ENCODE assay signal across 8 cellular contexts in the genomic region with DNA sequence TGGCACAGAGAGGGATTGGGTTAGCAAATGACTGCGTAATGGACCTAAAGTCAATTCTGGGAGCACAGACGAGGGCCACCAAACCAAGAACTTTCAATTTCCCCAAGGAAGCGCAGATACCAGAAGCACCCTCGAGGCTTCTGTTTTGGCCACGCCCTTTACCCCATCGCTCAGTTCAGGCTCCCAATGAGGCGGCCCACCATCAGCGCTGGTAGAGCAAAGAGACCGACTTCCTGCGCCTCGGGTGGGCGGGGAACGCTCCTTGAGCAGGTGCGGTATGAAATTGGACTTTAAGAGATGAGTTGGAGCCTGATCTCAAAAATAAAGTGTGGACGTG. TPM values are rescaled to one million over a fixed set of nuclear protein-coding genes. Genes with fewer than 3 reads are reported as not detected.
DNase-seq lines count a peak whose midpoint lies in the region; ATAC-seq and TF ChIP-seq lines count a peak whose summit lies in the region.

No MANE protein-coding gene starts in this region.

- H3K27ac ChIP-seq in GM23248: no peak overlapping the region

- H3K4me3 Mint-ChIP-seq in T-cell: peak overlapping the region; percentile 46 to 79 (median 61)
- H3K4me3 Mint-ChIP-seq in glutamatergic neuron (ENCODE audit: unreplicated experiment): peak overlapping the region; percentile 86

- no peak overlapping the region for H3K27ac Mint-ChIP-seq in T-cell
- H3K27ac Mint-ChIP-seq in glutamatergic neuron (ENCODE audit: unreplicated experiment): peak overlapping the region; percentile 81

- H3K9me3 ChIP-seq in GM23248 (ENCODE audit: low read depth): no peaks in the 10 kb centered on the region

- TF ChIP-seq CTCF in glutamatergic neuron (IDR thresholded peaks at IDR 0.05; ENCODE audit: partially characterized antibody, unreplicated experiment): no peak
- TF ChIP-seq CTCF in retinal pigment epithelial cell (conservative IDR thresholded peaks at IDR 0.05; ENCODE audit: low read depth, low read length): no peak

- H3K9ac ChIP-seq in GM23248: no peak overlapping the region

- H3K4me1 Mint-ChIP-seq in T-cell (peaks cover 13 to 17% (median 14%) of the 10 kb centered on the region in 3 donors), glutamatergic neuron (ENCODE audit: low read depth, unreplicated experiment) (peaks cover 54% of the 10 kb centered on the region)

- H3F3A ChIP-seq in GM23248 (ENCODE audit: insufficient read depth): no peaks in the 10 kb centered on the region

- H3K27me3 ChIP-seq in GM23248 (replicated peaks; ENCODE audit: insufficient read depth): peaks cover 63% of the 10 kb centered on the region

- no peaks in the 10 kb centered on the region for H3K4me1 ChIP-seq in GM23248 (ENCODE audit: insufficient read depth)

- DNase-seq in GM23248: no peak
- DNase-seq in T-cell: no peak
- no peak for DNase-seq in glutamatergic neuron
- DNase-seq in retinal pigment epithelial cell (ENCODE audit: low read depth): no peak
- DNase-seq in NCI-H1436 (lab: John Stamatoyannopoulos, UW): no peak
- no peak for DNase-seq in kidney tubule cell (ENCODE audit: low spot score)

- no peaks in the 10 kb centered on the region for H3K79me2 ChIP-seq in GM23248 (ENCODE audit: insufficient read depth)

- H3K36me3 Mint-ChIP-seq in T-cell (no peaks in the 10 kb centered on the region), glutamatergic neuron (ENCODE audit: unreplicated experiment) (peaks cover 5% of the 10 kb centered on the region)

- 27 to 28% methylated on average over 15 of the region's 15 CpGs for WGBS in GM23248 (ENCODE audit: low coverage in 1 of 2, low lambda C conversion rate in 2 of 2, missing lambda C conversion rate in 2 of 2), 2 experiments

- no peaks in the 10 kb centered on the region for H4K20me1 ChIP-seq in GM23248 (ENCODE audit: insufficient read depth)

- CTCF ChIA-PET in T-cell (lab: Charles Lee): interaction anchor here in 1 of 2 donors (0.7 kb wide), 1 partner anchor 578 kb away, joined by 3 read pairs; no protein-coding TSS in a partner anchor

- peak in 1 of 4 experiments; percentile 51 for ATAC-seq in T-cell (replicated peaks in 1 of 4)
- no peak for ATAC-seq in GM21723 (IDR thresholded peaks at IDR 0.05; ENCODE audit: unreplicated experiment)
- no peak for ATAC-seq in HG02610 (IDR thresholded peaks at IDR 0.05; ENCODE audit: unreplicated experiment)

- no peak overlapping the region for H3K4me3 ChIP-seq in GM23248
- peak overlapping the region; percentile 33 for H3K4me3 ChIP-seq in retinal pigment epithelial cell (ENCODE audit: low read length)

- H3K27me3 Mint-ChIP-seq in T-cell: peaks cover 66 to 68% of the 10 kb centered on the region in 2 donors
- H3K27me3 Mint-ChIP-seq in glutamatergic neuron (ENCODE audit: unreplicated experiment): peaks cover 31% of the 10 kb centered on the region

- in situ Hi-C loops in GM23248 (cut with MboI): no loop called here

- POLR2A ChIA-PET in T-cell (lab: Charles Lee): no interaction called here

- H3K9me3 Mint-ChIP-seq in T-cell (no peaks in the 10 kb centered on the region), glutamatergic neuron (ENCODE audit: unreplicated experiment) (peaks cover 21% of the 10 kb centered on the region)

- peak overlapping the region; percentile 12; the same call in 1 of the 2 replicates for H2AFZ ChIP-seq in GM23248

- H3K4me2 ChIP-seq in GM23248 (ENCODE audit: unreplicated experiment): no peak overlapping the region

- no peaks in the 10 kb centered on the region for H3K36me3 ChIP-seq in GM23248 (ENCODE audit: low read depth)

- H3K9me2 ChIP-seq in GM23248 (ENCODE audit: insufficient read depth): no peaks in the 10 kb centered on the region

RNA-seq across cellular contexts. Expression of a gene that starts 0.6 kb away (rescaled TPM):
- total RNA-seq in GM23248 (2014; rRNA removed; shearing (Covaris generic)): not detected in 2 replicates
- polyA plus RNA-seq in GM23248 (2016; fragmentation: Nextera tagmentation; extraction: Ambion mirVana): not detected in 2 replicates
- total RNA-seq in T-cell (not detected), glutamatergic neuron (ENCODE audit: unreplicated experiment) (98.4 TPM)

Comparison
In these comparisons a context has a peak if more than half of its experiments do, and no peak if none do; other contexts are left out.
1. RNA of a gene that starts 0.6 kb away (total RNA-seq): 98.4 TPM in glutamatergic neuron (single experiment); not detected in GM23248 and not detected in T-cell; every median in the first group is over 10 times any median in the second.